ENCODE assay signal across 21 cellular contexts in genomic region chr1:112317140-112317539, GRCh38.
DNase-seq lines count a peak whose midpoint lies in the region; ATAC-seq, FAIRE-seq and TF ChIP-seq lines count a peak whose summit lies in the region.
"Had no signal": no experiment of that assay in that cellular context is flagged by ENCODE, and none has a peak within 500 bp of the region (broad histone marks: within the 10 kb centered on the region; RNA-seq: fewer than 3 reads in every experiment).

No MANE protein-coding gene starts in this region.

- dilution Hi-C loops in IMR-90 (cut with HindIII; ENCODE audit: low sequenced_read_pairs, unreplicated experiment), result no loop called here

- H3K4ac ChIP-seq in IMR-90 (ENCODE audit: low read depth, low read length), result no peak overlapping the region

- H2BK20ac ChIP-seq in IMR-90 (ENCODE audit: low read depth, low read length), result no peak overlapping the region

- TF ChIP-seq CTCF in IMR-90 (conservative IDR thresholded peaks at IDR 0.05; ENCODE audit: low read depth, low read length), result no peak
- TF ChIP-seq CTCF in K562 (IDR thresholded peaks at IDR 0.05 in 2 of 3, conservative IDR thresholded peaks at IDR 0.05 in 1 of 3; ENCODE audit: insufficient read depth in 2 of 3, low read depth in 1 of 3, low read length in 3 of 3), result no peak
- TF ChIP-seq CTCF in tibial nerve (IDR thresholded peaks at IDR 0.05), result no peak

- no peaks in the 10 kb centered on the region for H3K9me3 ChIP-seq in IMR-90 (ENCODE audit: control insufficient read depth, insufficient read depth, low read length)
- no peaks in the 10 kb centered on the region for H3K9me3 ChIP-seq in K562 (replicated peaks; ENCODE audit: control insufficient read depth, insufficient read depth, low read depth, low read length)
- no peaks in the 10 kb centered on the region for H3K9me3 ChIP-seq in tibial nerve
- no peaks in the 10 kb centered on the region for H3K9me3 ChIP-seq in effector memory CD4-positive, alpha-beta T cell (ENCODE audit: control insufficient read depth, low read length)
- H3K9me3 ChIP-seq: heart right ventricle, psoas muscle had no signal

- H3K9me1 ChIP-seq in IMR-90 (ENCODE audit: insufficient read depth, low read length) (no peaks in the 10 kb centered on the region), K562 (ENCODE audit: control insufficient read depth, insufficient read depth, low read length) (no peaks in the 10 kb centered on the region)

- no peak for TF ChIP-seq EP300 in K562 (IDR thresholded peaks at IDR 0.05; ENCODE audit: low read length)
- no peak for TF ChIP-seq EP300 in tibial nerve (IDR thresholded peaks at IDR 0.05)

- H3K23ac ChIP-seq in IMR-90 (ENCODE audit: low read depth, low read length), result no peak overlapping the region

- ATAC-seq in IMR-90 (ENCODE audit: low read depth) (peak; percentile 44; the same call in 1 of the 2 replicates), K562 (no peak)
- ATAC-seq: activated T-helper 17 cell treated with anti-CD3 and anti-CD28 coated beads, Interleukin-2, amount 50 U/mL, for 72 hours; psoas muscle; stimulated activated naive B cell treated with anti-CD40 and anti-IgM and Interleukin-4, amounts not matched to agents 10 μg/mL and 1 μg/mL and 100 μg/mL, for 72 hours had no signal

- no peaks in the 10 kb centered on the region; the same call in 1 of the 2 replicates for H4K20me1 ChIP-seq in IMR-90 (ENCODE audit: insufficient read depth, low read length)
- H4K20me1 ChIP-seq in K562 (replicated peaks; ENCODE audit: control insufficient read depth, insufficient read depth, low read length), result no peaks in the 10 kb centered on the region

- H4K5ac ChIP-seq in IMR-90 (ENCODE audit: low read depth, low read length), result no peak overlapping the region

- TF ChIP-seq RAD21 in IMR-90 (IDR thresholded peaks at IDR 0.05; ENCODE audit: low read length), result no peak
- no peak for TF ChIP-seq RAD21 in K562 (CRISPR knock-in tag; conservative IDR thresholded peaks at IDR 0.05 in 1 of 2, IDR thresholded peaks at IDR 0.05 in 1 of 2)

- H3K9ac ChIP-seq in IMR-90 (ENCODE audit: low read depth, low read length) (no peak overlapping the region), K562 (ENCODE audit: insufficient read depth in 1 of 2, low read depth in 2 of 2, low read length in 2 of 2) (no peak overlapping the region)

- H3K56ac ChIP-seq in IMR-90 (ENCODE audit: extremely low read depth, insufficient read depth, low read length), result no peak overlapping the region

- intact Hi-C loops in IMR-90 (cut with micrococcal nuclease), result no loop called here
- intact Hi-C loops in K562 (cut with micrococcal nuclease), result no loop called here

- CTCF ChIA-PET in IMR-90 (lab: Yijun Ruan, JAX) (interaction anchor here (1.8 kb wide), 1 partner anchor 19 kb away, joined by 5 read pairs; no protein-coding TSS in a partner anchor), K562 (lab: Yijun Ruan, JAX; ENCODE audit: low intra/inter-chr PET ratio) (no interaction called here)

- no peak overlapping the region for H2AK5ac ChIP-seq in IMR-90 (ENCODE audit: low read depth, low read length)

- DNase-seq in IMR-90 (no peak), K562 (ENCODE audit: extremely low read depth in 1 of 4, low spot score in 3 of 4) (no peak), midbrain (lab: John Stamatoyannopoulos, UW) (peak; percentile 52), tibial nerve (ENCODE audit: low spot score in 2 of 2) (no peak), NOMO-1 treated with DMSO at 0.1 percent for 48 hours (lab: John Stamatoyannopoulos, UW; ENCODE audit: unreplicated experiment) (no peak)
- DNase-seq in effector memory CD4-positive, alpha-beta T cell, result no peak
- DNase-seq in stimulated activated CD8-positive, alpha-beta memory T cell treated with anti-CD3 and anti-CD28 coated beads, Interleukin-4, amount 100 ng/mL, for 48 hours, result no peak
- DNase-seq: activated CD4-positive, alpha-beta T cell treated with anti-CD3 and anti-CD28 coated beads for 1 hour; CD8-positive, alpha-beta memory T cell; H7; heart right ventricle; mesendoderm; MM.1S; NCI-H524; nephron progenitor cell; psoas muscle; stimulated activated naive B cell treated with anti-CD40 and anti-IgM and Interleukin-4, amounts not matched to agents 10 μg/mL and 1 μg/mL and 100 μg/mL, for 72 hours; T-helper 9 cell; trophoblast cell had no signal

- POLR2A ChIA-PET in IMR-90 (lab: Charles Lee; ENCODE audit: unreplicated experiment) (no interaction called here), K562 (lab: Yijun Ruan, JAX) (interaction anchor here (0.6 to 1.0 kb wide), 2 partner anchors 9 to 273 kb away, joined by 3 to 4 read pairs; no protein-coding TSS in a partner anchor)

- H3K4me1 ChIP-seq in IMR-90 (ENCODE audit: control insufficient read depth, insufficient read depth, low read length) (no peaks in the 10 kb centered on the region), K562 (replicated peaks in 1 of 2; ENCODE audit: control insufficient read depth in 2 of 2, insufficient read depth in 2 of 2, low read length in 2 of 2) (peaks cover 0 to 14% of the 10 kb centered on the region in 2 experiments; a peak in 3 of 5 replicates), tibial nerve (peaks cover 0 to 36% (median 5%) of the 10 kb centered on the region in 4 donors)
- no peaks in the 10 kb centered on the region for H3K4me1 ChIP-seq in effector memory CD4-positive, alpha-beta T cell (ENCODE audit: control insufficient read depth, insufficient read depth, low read length, poor library complexity, severe bottlenecking)
- H3K4me1 ChIP-seq: psoas muscle had no signal

- H3K18ac ChIP-seq in IMR-90 (ENCODE audit: low read depth, low read length), result no peak overlapping the region

- H2AFZ ChIP-seq in IMR-90 (replicated peaks; ENCODE audit: low read length, poor library complexity) (no peak overlapping the region), K562 (ENCODE audit: low read depth, low read length) (no peak overlapping the region)

- no peak overlapping the region for H2BK120ac ChIP-seq in IMR-90 (ENCODE audit: low read depth, low read length)

- no peak overlapping the region for H2BK5ac ChIP-seq in IMR-90 (ENCODE audit: low read depth, low read length, poor library complexity, severe bottlenecking)

- H3K4me3 ChIP-seq in IMR-90 (ENCODE audit: insufficient read depth, low read depth, low read length), result no peak overlapping the region
- no peak overlapping the region for H3K4me3 ChIP-seq in K562
- no peak overlapping the region for H3K4me3 ChIP-seq in tibial nerve
- no peak overlapping the region for H3K4me3 ChIP-seq in effector memory CD4-positive, alpha-beta T cell (ENCODE audit: insufficient read depth, low read depth, low read length, poor library complexity, severe bottlenecking)
- H3K4me3 ChIP-seq: heart right ventricle, psoas muscle had no signal

- TF ChIP-seq POLR2A in IMR-90 (IDR thresholded peaks at IDR 0.05; ENCODE audit: low read depth, low read length) (no peak), K562 (conservative IDR thresholded peaks at IDR 0.05) (no peak), tibial nerve (IDR thresholded peaks at IDR 0.05) (no peak)

- in situ Hi-C loops in IMR-90 (cut with MboI; ENCODE audit: low sequenced_read_pairs) (no loop called here), K562 (cut with MboI) (no loop called here)

- FAIRE-seq in K562 (lab: Jason Lieb, UNC), result no peak
- FAIRE-seq: GM18507 had no signal

- no peak overlapping the region for H4K8ac ChIP-seq in IMR-90 (ENCODE audit: low read depth in 2 of 2, low read length in 2 of 2)

- no peak overlapping the region for H2BK15ac ChIP-seq in IMR-90 (ENCODE audit: low read depth, low read length)

- H3K79me1 ChIP-seq in IMR-90 (ENCODE audit: low read depth in 1 of 2, low read length in 2 of 2), result no peaks in the 10 kb centered on the region

- H3K14ac ChIP-seq in IMR-90 (replicated peaks; ENCODE audit: low read depth, low read length), result no peak overlapping the region

- H3K27ac ChIP-seq in IMR-90 (ENCODE audit: insufficient read depth, low read length), result no peak overlapping the region
- no peak overlapping the region for H3K27ac ChIP-seq in K562 (ENCODE audit: extremely low read depth, low read depth, low read length)
- H3K27ac ChIP-seq in tibial nerve, result peak overlapping the region in 3 of 4 donors; percentile 10 to 60 (median 25)
- no peak overlapping the region for H3K27ac ChIP-seq in effector memory CD4-positive, alpha-beta T cell (ENCODE audit: insufficient read depth, low read length, poor library complexity, severe bottlenecking)
- H3K27ac ChIP-seq: psoas muscle had no signal

- H3K79me2 ChIP-seq in K562 (ENCODE audit: control insufficient read depth, insufficient read depth, low read length), result no peaks in the 10 kb centered on the region

- no peak overlapping the region for H3K4me2 ChIP-seq in IMR-90 (ENCODE audit: low read depth, low read length)
- H3K4me2 ChIP-seq in K562 (ENCODE audit: insufficient read depth, low read length), result no peak overlapping the region

- H3K36me3 ChIP-seq in IMR-90 (ENCODE audit: control insufficient read depth, insufficient read depth, low read length) (no peaks in the 10 kb centered on the region), K562 (ENCODE audit: control insufficient read depth, insufficient read depth, low read length) (no peaks in the 10 kb centered on the region), tibial nerve (no peaks in the 10 kb centered on the region)
- no peaks in the 10 kb centered on the region for H3K36me3 ChIP-seq in effector memory CD4-positive, alpha-beta T cell (ENCODE audit: control insufficient read depth, insufficient read depth, low read length)
- H3K36me3 ChIP-seq: heart right ventricle had no signal

- H2AK9ac ChIP-seq in IMR-90 (replicated peaks; ENCODE audit: low read depth, low read length, poor library complexity), result no peak overlapping the region

- H3K27me3 ChIP-seq in IMR-90 (ENCODE audit: control insufficient read depth, insufficient read depth, low read length) (peaks cover 28% of the 10 kb centered on the region), K562 (ENCODE audit: control insufficient read depth in 2 of 2, insufficient read depth in 2 of 2, low read length in 2 of 2) (peaks cover 5 to 9% of the 10 kb centered on the region in 2 experiments; a peak in 3 of 5 replicates), tibial nerve (no peaks in the 10 kb centered on the region)
- no peaks in the 10 kb centered on the region for H3K27me3 ChIP-seq in effector memory CD4-positive, alpha-beta T cell (replicated peaks; ENCODE audit: control insufficient read depth, insufficient read depth, low read length, poor library complexity, severe bottlenecking)

- no peak overlapping the region for H4K91ac ChIP-seq in IMR-90 (ENCODE audit: insufficient read depth, low read depth, low read length)

- BruUV-seq in IMR-90 (replicated peaks; lab: Mats Ljungman, UMichigan), result no TSS peak
- no TSS peak for BruUV-seq in K562 (replicated peaks; lab: Mats Ljungman, UMichigan)

- no CpG with 5 or more reads among the region's 2 CpGs for WGBS in IMR-90 (ENCODE audit: extremely low coverage in 2 of 2, insufficient read length in 1 of 2), 2 experiments
- WGBS in K562 (ENCODE audit: insufficient coverage, low coverage, missing lambda C conversion rate), result 16% methylated on average over 2 of the region's 2 CpGs
- WGBS in tibial nerve, 2 donors, result 21 to 30% methylated on average over 2 of the region's 2 CpGs

TF ChIP-seq in IMR-90, 13 proteins besides CTCF, POLR2A, EP300 and RAD21 (continues in another document):
- TF ChIP-seq CEBPB (IDR thresholded peaks at IDR 0.05; ENCODE audit: low read depth, low read length), result no peak
- TF ChIP-seq MAFK (IDR thresholded peaks at IDR 0.05; ENCODE audit: low read depth, low read length), result no peak

TF ChIP-seq in K562, 482 proteins besides CTCF, POLR2A, EP300 and RAD21 (continues in another document):
- 0 out of 2 replicates have a peak, but pooled peaks have one; percentile 21 for TF ChIP-seq ETV1 (tag; conservative IDR thresholded peaks at IDR 0.05; ENCODE audit: low read depth)

Comparison
In these comparisons a context has a peak if more than half of its experiments do, and no peak if none do; other contexts are left out.
1. H3K27ac ChIP-seq: peak in tibial nerve (3 of 4); none in IMR-90 (single experiment), K562 (single experiment) and effector memory CD4-positive, alpha-beta T cell (single experiment).